18 cellular contexts compared by ENCODE assay signal in genomic region chr1:44911042-44911441, GRCh38.
DNase-seq lines count a peak whose midpoint lies in the region; ATAC-seq and FAIRE-seq lines count a peak whose summit lies in the region.
"Had no signal": no experiment of that assay in that cellular context is flagged by ENCODE, and none has a peak within 500 bp of the region (broad histone marks: within the 10 kb centered on the region; RNA-seq: fewer than 3 reads in every experiment).

No MANE protein-coding gene starts in this region.

- no peak overlapping the region for H2BK120ac ChIP-seq in mesenchymal stem cell (ENCODE audit: low read depth, low read length)

- no peak overlapping the region for H2AFZ ChIP-seq in mesenchymal stem cell (ENCODE audit: low read depth, low read length)
- H2AFZ ChIP-seq: GM23338 had no signal

- H3K79me1 ChIP-seq in mesenchymal stem cell (replicated peaks; ENCODE audit: low read length, poor library complexity, severe bottlenecking): no peaks in the 10 kb centered on the region

- H2BK5ac ChIP-seq in mesenchymal stem cell (ENCODE audit: low read depth, low read length, poor library complexity, severe bottlenecking): no peak overlapping the region

- H3K4me3 Mint-ChIP-seq in activated naive CD8-positive, alpha-beta T cell treated with anti-CD3 and anti-CD28 coated beads for 36 hours: no peak overlapping the region
- H3K4me3 Mint-ChIP-seq: CD4-positive, alpha-beta T cell; GM23338 had no signal

- H3K4me1 ChIP-seq in mesenchymal stem cell (ENCODE audit: control insufficient read depth, insufficient read depth, low read depth, low read length): no peaks in the 10 kb centered on the region

- H3K14ac ChIP-seq in mesenchymal stem cell (ENCODE audit: low read length in 2 of 2): no peak overlapping the region

- H3K9me3 ChIP-seq in mesenchymal stem cell (ENCODE audit: control insufficient read depth, low read length): no peaks in the 10 kb centered on the region

- no peak overlapping the region for H3K27ac ChIP-seq in mesenchymal stem cell (ENCODE audit: low read length, poor library complexity, severe bottlenecking)
- H3K27ac ChIP-seq: C4-2B had no signal

- peak; percentile 55 for FAIRE-seq in endometrium (lab: Jason Lieb, UNC)
- FAIRE-seq: H54, HTR-8/SVneo had no signal

- no peak overlapping the region for H3K4me2 ChIP-seq in mesenchymal stem cell (ENCODE audit: low read length, poor library complexity, severe bottlenecking)
- H3K4me2 ChIP-seq: GM23338 had no signal

- H2BK12ac ChIP-seq in mesenchymal stem cell (ENCODE audit: low read length in 2 of 2): no peak overlapping the region

- H3K9ac ChIP-seq in mesenchymal stem cell (ENCODE audit: low read length): peak overlapping the region; percentile 34

- no peak overlapping the region for H3K23ac ChIP-seq in mesenchymal stem cell (ENCODE audit: low read length in 2 of 2)

- H3K4me1 Mint-ChIP-seq in activated naive CD8-positive, alpha-beta T cell treated with anti-CD3 and anti-CD28 coated beads for 36 hours: no peaks in the 10 kb centered on the region
- H3K4me1 Mint-ChIP-seq: GM23338 had no signal

- no peak overlapping the region for H2BK15ac ChIP-seq in mesenchymal stem cell (ENCODE audit: low read depth, poor library complexity, severe bottlenecking)

- H2AK5ac ChIP-seq in mesenchymal stem cell (ENCODE audit: low read length, severe bottlenecking): no peak overlapping the region

- H3K9me3 Mint-ChIP-seq in activated naive CD8-positive, alpha-beta T cell treated with anti-CD3 and anti-CD28 coated beads for 36 hours: peaks cover 1% of the 10 kb centered on the region
- H3K9me3 Mint-ChIP-seq: GM23338 had no signal

- H3K27me3 Mint-ChIP-seq in activated naive CD8-positive, alpha-beta T cell treated with anti-CD3 and anti-CD28 coated beads for 36 hours: no peaks in the 10 kb centered on the region
- H3K27me3 Mint-ChIP-seq: CD4-positive, alpha-beta T cell had no signal

- 100% methylated on average over 1 of the region's 1 CpG for WGBS in mesenchymal stem cell

- H3K36me3 Mint-ChIP-seq in activated naive CD8-positive, alpha-beta T cell treated with anti-CD3 and anti-CD28 coated beads for 36 hours: peaks cover 21% of the 10 kb centered on the region

- no peak overlapping the region for H3K4ac ChIP-seq in mesenchymal stem cell (ENCODE audit: low read depth in 1 of 2, low read length in 2 of 2)

- no peak overlapping the region for H4K91ac ChIP-seq in mesenchymal stem cell (ENCODE audit: low read length)

- H3K18ac ChIP-seq in mesenchymal stem cell (ENCODE audit: low read depth in 1 of 2, low read length in 2 of 2): no peak overlapping the region

- no peak overlapping the region for H3K27ac Mint-ChIP-seq in activated naive CD8-positive, alpha-beta T cell treated with anti-CD3 and anti-CD28 coated beads for 36 hours
- H3K27ac Mint-ChIP-seq: CD4-positive, alpha-beta T cell; GM23338 had no signal

- no peaks in the 10 kb centered on the region for H3K36me3 ChIP-seq in mesenchymal stem cell (ENCODE audit: control insufficient read depth in 1 of 2, insufficient read depth in 2 of 2, low read depth in 1 of 2, low read length in 2 of 2)

- no peak overlapping the region for H4K8ac ChIP-seq in mesenchymal stem cell (ENCODE audit: low read length)

- DNase-seq in AG20443 (ENCODE audit: low spot score) (peak; percentile 35), mesenchymal stem cell (no peak), islet precursor cell (no peak), dermis blood vessel endothelial cell (no peak)
- DNase-seq in activated naive CD8-positive, alpha-beta T cell treated with anti-CD3 and anti-CD28 coated beads for 36 hours: no peak
- DNase-seq: AML-193; CD4-positive, alpha-beta T cell; DMS153; DMS79; GDM1; HCEC 1CT; IMR-90 had no signal

- no peaks in the 10 kb centered on the region for H3K27me3 ChIP-seq in mesenchymal stem cell (ENCODE audit: control insufficient read depth in 1 of 2, insufficient read depth in 1 of 2, low read length in 2 of 2)

- ATAC-seq in HG02798 (IDR thresholded peaks at IDR 0.05; ENCODE audit: poor library complexity, unreplicated experiment): no peak
- ATAC-seq: GM23338 had no signal

- no peak overlapping the region for H3K4me3 ChIP-seq in mesenchymal stem cell (ENCODE audit: insufficient read depth in 1 of 2, low read depth in 1 of 2, low read length in 2 of 2)
- H3K4me3 ChIP-seq: GM23338 had no signal
